In the genomic region with DNA sequence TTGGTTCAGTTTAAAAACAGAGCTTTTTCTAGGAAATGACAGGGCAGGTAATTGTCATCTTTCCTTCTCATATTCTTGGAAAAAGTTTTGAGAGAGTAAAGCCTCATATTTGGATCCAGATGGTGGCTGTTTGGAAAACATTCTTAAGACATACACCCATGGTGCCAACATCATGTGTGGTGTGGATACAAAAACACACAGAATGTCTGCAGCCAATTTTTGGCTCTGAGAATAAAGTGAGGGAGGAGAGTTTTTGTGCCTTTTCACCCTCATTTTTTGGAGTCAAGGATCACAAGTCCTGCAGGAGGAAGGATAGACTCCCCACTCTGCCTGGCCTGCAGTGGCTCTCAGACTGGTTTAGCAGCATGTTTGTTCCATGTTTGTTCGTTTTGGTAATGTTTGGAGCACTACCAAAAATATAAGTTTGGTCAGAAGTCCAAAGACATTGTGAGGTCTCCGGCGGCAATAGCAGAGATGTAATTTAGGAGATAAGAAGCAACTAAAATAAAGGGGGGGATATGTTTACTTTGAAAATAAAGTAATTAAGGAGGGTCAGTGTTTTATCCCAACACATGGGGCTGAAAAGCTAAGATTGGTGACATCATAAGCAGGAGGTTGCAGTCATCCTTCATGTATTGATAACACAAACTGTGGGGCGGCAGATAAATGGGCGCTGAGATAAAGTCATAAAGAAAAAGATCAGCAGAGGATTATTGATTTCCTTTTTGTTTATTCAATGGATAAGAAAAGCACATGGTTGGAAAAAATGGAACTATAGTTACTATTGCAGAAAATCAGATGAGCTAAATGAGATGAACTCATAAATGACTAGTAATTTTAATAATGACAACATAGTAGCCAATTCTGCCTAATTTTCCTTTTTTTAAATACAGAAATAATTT, we compare ENCODE assay signal across 18 cellular contexts. TPM values are rescaled to one million over a fixed set of nuclear protein-coding genes. Genes with fewer than 3 reads are reported as not detected.
DNase-seq lines count a peak whose midpoint lies in the region; ATAC-seq, FAIRE-seq and TF ChIP-seq lines count a peak whose summit lies in the region.
"Had no signal": no experiment of that assay in that cellular context is flagged by ENCODE, and none has a peak within 500 bp of the region (broad histone marks: within the 10 kb centered on the region; RNA-seq: fewer than 3 reads in every experiment).

No MANE protein-coding gene starts in this region.

- BruUV-seq in HepG2 (replicated peaks; lab: Mats Ljungman, UMichigan): no TSS peak

- H3K4me3 Mint-ChIP-seq in GM23338 (no peak overlapping the region), WTC11 (no peak overlapping the region)
- no peak overlapping the region for H3K4me3 Mint-ChIP-seq in activated T-cell treated with anti-CD3 and anti-CD28 coated beads, Interleukin-2, amount 50 U/mL, for 24 hours
- H3K4me3 Mint-ChIP-seq: activated T-helper 17 cell treated with anti-CD3 and anti-CD28 coated beads, Interleukin-2, amount 50 U/mL, for 72 hours; CD4-positive, alpha-beta memory T cell; stimulated activated memory B cell treated with anti-CD40 and anti-IgM and Interleukin-4, amounts not matched to agents 10 μg/mL and 1 μg/mL and 100 μg/mL, for 72 hours had no signal

- no peak for TF ChIP-seq RAD21 in HepG2 (CRISPR knock-in tag; IDR thresholded peaks at IDR 0.05)

- H3F3A ChIP-seq in GM23338 (replicated peaks; ENCODE audit: low read depth): no peaks in the 10 kb centered on the region

- intact Hi-C loops in HepG2 (cut with micrococcal nuclease; ENCODE audit: unreplicated experiment): no loop called here

- no peaks in the 10 kb centered on the region for H3K36me3 ChIP-seq in GM23338 (ENCODE audit: insufficient read depth)
- H3K36me3 ChIP-seq in adipocyte (ENCODE audit: control insufficient read depth, insufficient read depth, low read length, severe bottlenecking): no peaks in the 10 kb centered on the region
- no peaks in the 10 kb centered on the region for H3K36me3 ChIP-seq in HepG2 (replicated peaks in 1 of 2; ENCODE audit: control insufficient read depth in 1 of 2, insufficient read depth in 2 of 2, low read length in 2 of 2)
- no peaks in the 10 kb centered on the region for H3K36me3 ChIP-seq in small intestine (ENCODE audit: control insufficient read depth in 2 of 2, insufficient read depth in 2 of 2, low read length in 2 of 2)
- H3K36me3 ChIP-seq: neutrophil had no signal

- in situ Hi-C loops in HepG2 (cut with HindIII; ENCODE audit: extremely low pct_ligation_motif_present, low pct_unique_long_range_greater_than_20kb): no loop called here

- H3K4me1 Mint-ChIP-seq in GM23338 (peaks cover 44% of the 10 kb centered on the region), WTC11 (peaks cover 49% of the 10 kb centered on the region)
- H3K4me1 Mint-ChIP-seq in activated T-cell treated with anti-CD3 and anti-CD28 coated beads, Interleukin-2, amount 50 U/mL, for 24 hours (ENCODE audit: low read depth): no peaks in the 10 kb centered on the region
- H3K4me1 Mint-ChIP-seq: activated T-helper 17 cell treated with anti-CD3 and anti-CD28 coated beads, Interleukin-2, amount 50 U/mL, for 72 hours; CD4-positive, alpha-beta memory T cell; stimulated activated memory B cell treated with anti-CD40 and anti-IgM and Interleukin-4, amounts not matched to agents 10 μg/mL and 1 μg/mL and 100 μg/mL, for 72 hours had no signal

- CTCF ChIA-PET in HepG2 (lab: Yijun Ruan, JAX; ENCODE audit: low intra/inter-chr PET ratio, low total read pairs): no interaction called here
- CTCF ChIA-PET in WTC11 (lab: Charles Lee): no interaction called here

- ATAC-seq in GM23338 (no peak), HepG2 (no peak), WTC11 (no peak)
- ATAC-seq: activated T-helper 17 cell treated with anti-CD3 and anti-CD28 coated beads, Interleukin-2, amount 50 U/mL, for 72 hours had no signal

- H3K27me3 ChIP-seq in GM23338 (ENCODE audit: insufficient read depth) (no peaks in the 10 kb centered on the region), adipocyte (replicated peaks; ENCODE audit: control insufficient read depth, insufficient read depth, low read length) (no peaks in the 10 kb centered on the region), HepG2 (ENCODE audit: control insufficient read depth in 1 of 2, insufficient read depth in 2 of 2, low read length in 2 of 2) (no peaks in the 10 kb centered on the region), small intestine (ENCODE audit: control insufficient read depth in 2 of 2, insufficient read depth in 2 of 2, low read length in 2 of 2) (no peaks in the 10 kb centered on the region)
- H3K27me3 ChIP-seq: neutrophil had no signal

- peaks cover 12% of the 10 kb centered on the region; the same call in 1 of the 2 replicates for H3K9me2 ChIP-seq in GM23338 (ENCODE audit: insufficient read depth)

- H3K9me3 Mint-ChIP-seq in GM23338 (no peaks in the 10 kb centered on the region), WTC11 (no peaks in the 10 kb centered on the region)
- H3K9me3 Mint-ChIP-seq in activated T-cell treated with anti-CD3 and anti-CD28 coated beads, Interleukin-2, amount 50 U/mL, for 24 hours: no peaks in the 10 kb centered on the region
- H3K9me3 Mint-ChIP-seq: activated T-helper 17 cell treated with anti-CD3 and anti-CD28 coated beads, Interleukin-2, amount 50 U/mL, for 72 hours; CD4-positive, alpha-beta memory T cell; stimulated activated memory B cell treated with anti-CD40 and anti-IgM and Interleukin-4, amounts not matched to agents 10 μg/mL and 1 μg/mL and 100 μg/mL, for 72 hours had no signal

- H3K4me1 ChIP-seq in GM23338 (ENCODE audit: insufficient read depth) (peaks cover 39% of the 10 kb centered on the region), adipocyte (ENCODE audit: control insufficient read depth, insufficient read depth, low read length) (peaks cover 11% of the 10 kb centered on the region), HepG2 (ENCODE audit: insufficient read depth, low read length) (peaks cover 17% of the 10 kb centered on the region), small intestine (ENCODE audit: control insufficient read depth in 2 of 2, insufficient read depth in 1 of 2, low read depth in 1 of 2, low read length in 1 of 2) (peaks cover 13% of the 10 kb centered on the region in 2 donors)

- DNase-seq in GM23338 (ENCODE audit: low spot score) (no peak), adipocyte (ENCODE audit: low read depth) (no peak), HepG2 (ENCODE audit: low spot score) (no peak), small intestine (peak; percentile 76), NCI-H1092 (lab: John Stamatoyannopoulos, UW) (no peak), WTC11 (ENCODE audit: low spot score) (no peak)
- no peak for DNase-seq in activated T-cell treated with anti-CD3 and anti-CD28 coated beads, Interleukin-2, amount 50 U/mL, for 24 hours
- DNase-seq in central memory CD4-positive, alpha-beta T cell: no peak
- DNase-seq: activated CD4-positive, alpha-beta T cell treated with anti-CD3 and anti-CD28 coated beads for 1 hour; CD4-positive, alpha-beta memory T cell; foreskin fibroblast; NCI-H187 treated with DMSO at 0.1 percent for 48 hours; NK-92 treated with Interleukin-12 subunit alpha and Interleukin-12 subunit beta, amount 100 ng/mL, for 24 hours; stimulated activated CD4-positive, alpha-beta T cell treated with anti-CD3 and anti-CD28 coated beads, Interleukin-2, amount 100 ng/mL, for 48 hours had no signal

- H3K36me3 Mint-ChIP-seq in GM23338 (ENCODE audit: low read depth) (no peaks in the 10 kb centered on the region), WTC11 (no peaks in the 10 kb centered on the region)
- H3K36me3 Mint-ChIP-seq in activated T-cell treated with anti-CD3 and anti-CD28 coated beads, Interleukin-2, amount 50 U/mL, for 24 hours (ENCODE audit: low read depth): no peaks in the 10 kb centered on the region
- H3K36me3 Mint-ChIP-seq: CD4-positive, alpha-beta memory T cell; stimulated activated memory B cell treated with anti-CD40 and anti-IgM and Interleukin-4, amounts not matched to agents 10 μg/mL and 1 μg/mL and 100 μg/mL, for 72 hours had no signal

- H3K27me3 Mint-ChIP-seq in GM23338 (ENCODE audit: insufficient read depth, low read depth, poor library complexity) (peaks cover 2% of the 10 kb centered on the region), WTC11 (ENCODE audit: low read depth) (peaks cover 2% of the 10 kb centered on the region; the same call in 1 of the 2 replicates)
- H3K27me3 Mint-ChIP-seq in activated T-cell treated with anti-CD3 and anti-CD28 coated beads, Interleukin-2, amount 50 U/mL, for 24 hours: no peaks in the 10 kb centered on the region
- H3K27me3 Mint-ChIP-seq: activated T-helper 17 cell treated with anti-CD3 and anti-CD28 coated beads, Interleukin-2, amount 50 U/mL, for 72 hours; stimulated activated memory B cell treated with anti-CD40 and anti-IgM and Interleukin-4, amounts not matched to agents 10 μg/mL and 1 μg/mL and 100 μg/mL, for 72 hours had no signal

- POLR2A ChIA-PET in HepG2 (lab: Yijun Ruan, JAX): no interaction called here
- POLR2A ChIA-PET in WTC11 (lab: Charles Lee): no interaction called here

- H3K27ac Mint-ChIP-seq in GM23338: no peak overlapping the region
- no peak overlapping the region for H3K27ac Mint-ChIP-seq in activated T-cell treated with anti-CD3 and anti-CD28 coated beads, Interleukin-2, amount 50 U/mL, for 24 hours
- no peak overlapping the region for H3K27ac Mint-ChIP-seq in WTC11
- H3K27ac Mint-ChIP-seq: activated T-helper 17 cell treated with anti-CD3 and anti-CD28 coated beads, Interleukin-2, amount 50 U/mL, for 72 hours; CD4-positive, alpha-beta memory T cell; stimulated activated memory B cell treated with anti-CD40 and anti-IgM and Interleukin-4, amounts not matched to agents 10 μg/mL and 1 μg/mL and 100 μg/mL, for 72 hours had no signal

- H3K9me3 ChIP-seq in adipocyte (ENCODE audit: control insufficient read depth, low read length): no peaks in the 10 kb centered on the region
- H3K9me3 ChIP-seq in HepG2 (ENCODE audit: low read length): no peaks in the 10 kb centered on the region
- H3K9me3 ChIP-seq in small intestine (ENCODE audit: control insufficient read depth, low read depth): no peaks in the 10 kb centered on the region
- H3K9me3 ChIP-seq: neutrophil had no signal

- TF ChIP-seq POLR2A in HepG2 (IDR thresholded peaks at IDR 0.05; ENCODE audit: insufficient read depth in 1 of 2, low read depth in 2 of 2, low read length in 2 of 2): no peak

- WGBS in HepG2 (ENCODE audit: low lambda C conversion rate): 69% methylated on average over 5 of the region's 5 CpGs
- 13 to 41% (median 33%) methylated on average over 5 of the region's 5 CpGs for WGBS in small intestine, 3 donors

- no peaks in the 10 kb centered on the region for H4K20me1 ChIP-seq in GM23338 (replicated peaks; ENCODE audit: insufficient read depth)
- no peaks in the 10 kb centered on the region for H4K20me1 ChIP-seq in HepG2 (ENCODE audit: insufficient read depth, low read length)

- TF ChIP-seq CTCF in GM23338 (conservative IDR thresholded peaks at IDR 0.05; ENCODE audit: low read depth in 2 of 2) (no peak), HepG2 (CRISPR knock-in tag; IDR thresholded peaks at IDR 0.05) (no peak), WTC11 (IDR thresholded peaks at IDR 0.05) (no peak)

- H3K79me2 ChIP-seq in GM23338 (replicated peaks; ENCODE audit: insufficient read depth) (no peaks in the 10 kb centered on the region), HepG2 (ENCODE audit: insufficient read depth, low read length) (no peaks in the 10 kb centered on the region)

- no peak overlapping the region for H3K4me2 ChIP-seq in GM23338
- peak overlapping the region; percentile 40 for H3K4me2 ChIP-seq in HepG2 (ENCODE audit: low read depth, low read length)

- H3K27ac ChIP-seq in GM23338 (ENCODE audit: low read depth) (no peak overlapping the region), HepG2 (ENCODE audit: extremely low read length, insufficient read depth, low read length) (no peak overlapping the region), small intestine (ENCODE audit: low read depth in 1 of 2, low read length in 1 of 2) (peak overlapping the region; percentile 84 to 89)
- H3K27ac ChIP-seq: neutrophil had no signal

- no peak overlapping the region for H3K9ac ChIP-seq in adipocyte (ENCODE audit: low read length)
- H3K9ac ChIP-seq in HepG2 (ENCODE audit: insufficient read depth, low read depth, low read length): no peak overlapping the region

- no peak for TF ChIP-seq EP300 in HepG2 (IDR thresholded peaks at IDR 0.05; ENCODE audit: low read depth in 2 of 2, low read length in 2 of 2)
- no peak for TF ChIP-seq EP300 in HepG2 (CRISPR knock-in tag; IDR thresholded peaks at IDR 0.05; ENCODE audit: borderline replicate concordance)

- FAIRE-seq in HepG2 (lab: Jason Lieb, UNC): no peak
- no peak for FAIRE-seq in small intestine (lab: Jason Lieb, UNC)
- FAIRE-seq: keratinocyte had no signal

- no peak overlapping the region for H3K4me3 ChIP-seq in GM23338
- peak overlapping the region; percentile 38 for H3K4me3 ChIP-seq in adipocyte (ENCODE audit: low read length)
- H3K4me3 ChIP-seq in HepG2 (replicated peaks in 1 of 3; ENCODE audit: insufficient read depth in 1 of 3, low read depth in 2 of 3, low read length in 3 of 3): no peak overlapping the region
- peak overlapping the region in 1 of 2 donors; percentile 42 for H3K4me3 ChIP-seq in small intestine (ENCODE audit: low read depth in 1 of 2, low read length in 2 of 2)

- H2AFZ ChIP-seq in GM23338 (peak overlapping the region; percentile 74; the same call in 1 of the 2 replicates), HepG2 (ENCODE audit: low read length) (no peak overlapping the region)

RNA-seq across cellular contexts. Expression of a gene that starts 0.6 kb away (rescaled TPM):
- total RNA-seq in GM23338 (2014; rRNA removed; shearing (Covaris generic)): not detected in 2 replicates
- polyA plus RNA-seq in GM23338 (2016; fragmentation: Nextera tagmentation; extraction: Ambion mirVana): 0.92 and 1.8 TPM in 2 replicates
- 0.22 TPM in 1 of 2 replicates, not detected in the other for total RNA-seq in HepG2 (2016; rRNA removed; fragmentation: Illumina TruSeq; extraction: Trizol)
- total RNA-seq in HepG2 (2016; cell fraction: cytosol; rRNA removed; fragmentation: Illumina TruSeq; extraction: Trizol; ENCODE audit: low read depth): 0.09 TPM in 1 of 2 replicates, not detected in the other
- 0.15 TPM in 1 of 2 replicates, not detected in the other for total RNA-seq in HepG2 (2016; cell fraction: insoluble cytoplasmic fraction; rRNA removed; fragmentation: Illumina TruSeq; extraction: Trizol)
- total RNA-seq in HepG2 (2016; cell fraction: membrane; rRNA removed; fragmentation: Illumina TruSeq; extraction: Trizol): 0.22 TPM in 1 of 2 replicates, not detected in the other
- total RNA-seq in HepG2 (2016; cell fraction: nucleus; rRNA removed; fragmentation: Illumina TruSeq; extraction: Trizol): 0.41 TPM in 1 of 2 replicates, not detected in the other
- polyA plus RNA-seq in HepG2 (2011; rRNA removed): 0.10 and 0.22 TPM in 2 replicates
- polyA plus RNA-seq in HepG2 (2011; cell fraction: cytosol; rRNA removed): 0.12 TPM in 1 of 2 replicates, not detected in the other
- polyA plus RNA-seq in HepG2 (2011; cell fraction: nucleus; rRNA removed): 0.07 TPM in 1 of 2 replicates, not detected in the other
- polyA plus RNA-seq in HepG2 (2012): 0.21 and 1.0 TPM in 2 replicates
- polyA plus RNA-seq in HepG2 (2016; cell fraction: cytosol; fragmentation: Illumina TruSeq; extraction: Trizol; ENCODE audit: low read depth): 0.17 TPM in 1 of 2 replicates, not detected in the other
- not detected in 2 replicates for polyA plus RNA-seq in HepG2 (2016; cell fraction: insoluble cytoplasmic fraction; fragmentation: Illumina TruSeq; extraction: Trizol; ENCODE audit: low read depth)
- 0.25 TPM in 1 of 2 replicates, not detected in the other for polyA plus RNA-seq in HepG2 (2016; cell fraction: membrane; fragmentation: Illumina TruSeq; extraction: Trizol; ENCODE audit: low read depth)
- polyA plus RNA-seq in HepG2 (2016; cell fraction: nucleus; fragmentation: Illumina TruSeq; extraction: Trizol; ENCODE audit: insufficient read depth, low read depth): not detected in 2 replicates
- 0.80 and 1.1 TPM in 2 replicates for polyA minus RNA-seq in HepG2 (2011; rRNA and poly(A)+ RNA removed; ENCODE audit: low replicate concordance)
- polyA minus RNA-seq in HepG2 (2011; cell fraction: cytosol; rRNA and poly(A)+ RNA removed): not detected in 2 replicates
- polyA minus RNA-seq in HepG2 (2011; cell fraction: nucleus; rRNA and poly(A)+ RNA removed): 0.90 and 1.9 TPM in 2 replicates
- 10 to 100 TPM; 14.0 to 43.8 (median 38.4) TPM for polyA plus RNA-seq in small intestine
- total RNA-seq in WTC11 (2021): 0.22 to 0.46 TPM in 2 of 3 replicates, not detected in the other
- total RNA-seq: CD4-positive, alpha-beta memory T cell had no signal
- polyA plus RNA-seq: CD4-positive, alpha-beta memory T cell; keratinocyte had no signal

Comparison
In these comparisons a context has a peak if more than half of its experiments do, and no peak if none do; other contexts are left out.
1. H3K27ac ChIP-seq: peak in small intestine (2 of 2); none in GM23338 (single experiment) and HepG2 (single experiment).